In genomic region chr19:10701955-10702307, GRCh38 we compare ENCODE assay signal across 1 cellular context.
TF ChIP-seq lines count a peak whose summit lies in the region.

No MANE protein-coding gene starts in this region.

TF ChIP-seq in K562, 482 proteins besides CTCF, POLR2A, EP300 and RAD21 (continued from another document and continues in another):
- TF ChIP-seq REST (CRISPR knock-in tag; IDR thresholded peaks at IDR 0.05; ENCODE audit: low read depth) (peak; percentile 83), E2F6 (IDR thresholded peaks at IDR 0.05; ENCODE audit: borderline replicate concordance in 1 of 2, extremely low read depth in 1 of 2, insufficient read depth in 1 of 2, insufficient read length in 1 of 2, low read depth in 1 of 2, low read length in 1 of 2, poor library complexity in 1 of 2, severe bottlenecking in 1 of 2) (no peak), TFAM (CRISPR knock-in tag; conservative IDR thresholded peaks at IDR 0.05) (no peak), PTBP1 (IDR thresholded peaks at IDR 0.05; ENCODE audit: low read depth, low read length) (no peak), TSHZ1 (CRISPR knock-in tag; IDR thresholded peaks at IDR 0.05) (no peak), ATF7 (IDR thresholded peaks at IDR 0.05) (no peak), ZBTB5 (IDR thresholded peaks at IDR 0.05) (0 out of 2 replicates have a peak, but pooled peaks have one; percentile 27), HIVEP1 (CRISPR knock-in tag; IDR thresholded peaks at IDR 0.05) (no peak), MAZ (CRISPR knock-in tag; conservative IDR thresholded peaks at IDR 0.05 in 1 of 2, IDR thresholded peaks at IDR 0.05 in 1 of 2) (peak in 1 of 2 experiments; percentile 68; a peak in 1 of 4 replicates), ZNF282 (CRISPR knock-in tag; IDR thresholded peaks at IDR 0.05) (no peak), CBX2 (IDR thresholded peaks at IDR 0.05; ENCODE audit: insufficient read depth, low read length, poor library complexity, severe bottlenecking) (no peak), PCBP1 (IDR thresholded peaks at IDR 0.05; ENCODE audit: low read depth, low read length, poor library complexity, severe bottlenecking) (no peak), IRF2 (CRISPR knock-in tag; IDR thresholded peaks at IDR 0.05) (no peak), CAMTA2 (CRISPR knock-in tag; conservative IDR thresholded peaks at IDR 0.05) (no peak), ZBTB7A (IDR thresholded peaks at IDR 0.05; ENCODE audit: borderline replicate concordance, control insufficient read depth, low read depth, low read length) (peak; percentile 88), ZMIZ1 (IDR thresholded peaks at IDR 0.05; ENCODE audit: low read depth in 2 of 2, low read length in 2 of 2) (no peak), EHMT2 (IDR thresholded peaks at IDR 0.05) (peak; percentile 53; the same call in 1 of the 2 replicates), E2F5 (CRISPR knock-in tag; IDR thresholded peaks at IDR 0.05) (no peak), PKNOX1 (IDR thresholded peaks at IDR 0.05) (peak; percentile 14; the same call in 1 of the 2 replicates), ZNF507 (tag; conservative IDR thresholded peaks at IDR 0.05) (no peak), HBP1 (CRISPR knock-in tag; IDR thresholded peaks at IDR 0.05) (no peak), IRF9 (tag; IDR thresholded peaks at IDR 0.05) (no peak), NCOA6 (IDR thresholded peaks at IDR 0.05) (0 out of 2 replicates have a peak, but pooled peaks have one; percentile 42), MIER1 (IDR thresholded peaks at IDR 0.05; ENCODE audit: low read depth) (0 out of 2 replicates have a peak, but pooled peaks have one; percentile 55), SPI1 (IDR thresholded peaks at IDR 0.05; ENCODE audit: borderline replicate concordance, low read depth, low read length) (no peak), ZFPM2 (CRISPR knock-in tag; IDR thresholded peaks at IDR 0.05) (no peak), ZBTB2 (IDR thresholded peaks at IDR 0.05) (no peak), WHSC1 (IDR thresholded peaks at IDR 0.05; ENCODE audit: low read length) (no peak), CCAR2 (IDR thresholded peaks at IDR 0.05; ENCODE audit: low read depth, low read length) (no peak), MTA1 (IDR thresholded peaks at IDR 0.05; ENCODE audit: borderline replicate concordance) (no peak), ZNF551 (CRISPR knock-in tag; IDR thresholded peaks at IDR 0.05) (no peak), HEY1 (CRISPR knock-in tag; IDR thresholded peaks at IDR 0.05; ENCODE audit: borderline replicate concordance) (no peak), BHLHE40 (IDR thresholded peaks at IDR 0.05; ENCODE audit: low read length) (no peak), PPARD (CRISPR knock-in tag; IDR thresholded peaks at IDR 0.05) (no peak), L3MBTL2 (IDR thresholded peaks at IDR 0.05) (no peak), CTBP1 (IDR thresholded peaks at IDR 0.05; ENCODE audit: borderline replicate concordance) (no peak), STAG1 (CRISPR knock-in tag; IDR thresholded peaks at IDR 0.05; ENCODE audit: borderline replicate concordance) (peak; percentile 56; the same call in 1 of the 2 replicates)
